ENCODE assay signal across 8 cellular contexts in the genomic region with DNA sequence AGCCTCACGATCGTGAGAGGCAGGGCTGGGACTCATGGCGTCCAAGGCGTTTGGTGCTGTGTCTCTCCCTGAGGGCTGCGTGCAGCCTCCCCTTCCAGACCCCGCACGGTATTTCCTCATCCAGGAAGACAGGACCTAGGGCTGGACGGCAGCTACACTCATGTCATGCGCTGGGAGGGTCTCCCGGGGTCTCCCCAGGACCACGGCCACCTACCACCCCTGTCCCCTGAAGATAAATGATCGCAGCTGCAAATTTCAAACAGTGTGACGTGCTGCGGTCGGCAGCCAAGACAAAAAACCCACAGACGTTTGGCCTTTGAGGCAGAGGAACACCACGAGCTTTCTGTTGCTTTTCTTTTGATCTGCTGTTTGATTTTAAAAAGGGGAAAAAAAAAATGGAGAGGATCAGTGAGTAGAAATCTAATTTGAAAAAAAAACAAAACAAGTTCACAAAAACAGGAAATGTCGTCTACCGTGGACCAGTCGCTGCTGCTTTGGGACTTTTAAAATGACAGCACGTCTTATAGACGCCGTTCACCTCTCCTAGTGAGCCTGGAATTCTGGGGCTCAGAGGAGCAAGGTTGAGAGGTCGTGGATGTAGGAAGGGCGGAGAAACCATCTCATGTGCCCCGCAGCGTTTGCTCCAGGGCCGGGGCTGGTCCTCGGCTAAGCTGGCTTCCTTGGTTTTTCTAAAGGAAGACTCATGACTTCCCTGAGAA.
A peak's percentile ranks its signal among the peaks of the same experiment; 100 is the strongest.
DNase-seq lines count a peak whose midpoint lies in the region; ATAC-seq, FAIRE-seq and TF ChIP-seq lines count a peak whose summit lies in the region.

No MANE protein-coding gene starts in this region.

- no peaks in the 10 kb centered on the region for H3K27me3 Mint-ChIP-seq in astrocyte (ENCODE audit: low read depth, unreplicated experiment)
- no peaks in the 10 kb centered on the region for H3K27me3 Mint-ChIP-seq in stimulated activated memory B cell treated with anti-CD40 and anti-IgM and Interleukin-4, amounts not matched to agents 10 μg/mL and 1 μg/mL and 100 μg/mL, for 72 hours

- H3K4me1 ChIP-seq in astrocyte (ENCODE audit: insufficient read depth, low read length) (peaks cover 16% of the 10 kb centered on the region), mononuclear cell (ENCODE audit: insufficient read depth, low read length) (peaks cover 42% of the 10 kb centered on the region)

- no peak overlapping the region for H3K4me3 Mint-ChIP-seq in astrocyte (ENCODE audit: unreplicated experiment)
- H3K4me3 Mint-ChIP-seq in stimulated activated memory B cell treated with anti-CD40 and anti-IgM and Interleukin-4, amounts not matched to agents 10 μg/mL and 1 μg/mL and 100 μg/mL, for 72 hours: peak overlapping the region; percentile 71

- H4K20me1 ChIP-seq in astrocyte (ENCODE audit: insufficient read depth, low read length): peaks cover 78% of the 10 kb centered on the region

- peak overlapping the region; percentile 83 for H3K4me2 ChIP-seq in astrocyte (ENCODE audit: low read length)

- H3K4me1 Mint-ChIP-seq in astrocyte (ENCODE audit: low read depth, unreplicated experiment): peaks cover 11% of the 10 kb centered on the region
- peaks cover 67% of the 10 kb centered on the region for H3K4me1 Mint-ChIP-seq in stimulated activated memory B cell treated with anti-CD40 and anti-IgM and Interleukin-4, amounts not matched to agents 10 μg/mL and 1 μg/mL and 100 μg/mL, for 72 hours

- H3K27ac Mint-ChIP-seq in astrocyte (ENCODE audit: unreplicated experiment): no peak overlapping the region
- peak overlapping the region; percentile 86 for H3K27ac Mint-ChIP-seq in stimulated activated memory B cell treated with anti-CD40 and anti-IgM and Interleukin-4, amounts not matched to agents 10 μg/mL and 1 μg/mL and 100 μg/mL, for 72 hours

- peaks cover 4% of the 10 kb centered on the region for H3K36me3 Mint-ChIP-seq in astrocyte (ENCODE audit: low read depth, unreplicated experiment)
- H3K36me3 Mint-ChIP-seq in stimulated activated memory B cell treated with anti-CD40 and anti-IgM and Interleukin-4, amounts not matched to agents 10 μg/mL and 1 μg/mL and 100 μg/mL, for 72 hours: peaks cover 18% of the 10 kb centered on the region

- in situ Hi-C loops in GM13976 (cut with MboI; ENCODE audit: low sequenced_read_pairs, unreplicated experiment): no loop called here

- ATAC-seq in stimulated activated memory B cell treated with anti-CD40 and anti-IgM and Interleukin-4, amounts not matched to agents 10 μg/mL and 1 μg/mL and 100 μg/mL, for 72 hours: peak; percentile 74

- TF ChIP-seq CTCF in GM13976 (IDR thresholded peaks at IDR 0.05; ENCODE audit: borderline replicate concordance, control extremely low read depth, extremely low read depth, insufficient read depth, missing control alignments) (no peak), astrocyte (IDR thresholded peaks at IDR 0.05; ENCODE audit: insufficient read depth, low read depth, low read length) (no peak)

- no peaks in the 10 kb centered on the region for H3K27me3 ChIP-seq in astrocyte (ENCODE audit: insufficient read depth, low read length)
- no peaks in the 10 kb centered on the region for H3K27me3 ChIP-seq in mononuclear cell (ENCODE audit: insufficient read depth, low read length)
- no peaks in the 10 kb centered on the region for H3K27me3 ChIP-seq in MG63

- no peak overlapping the region for H2AFZ ChIP-seq in astrocyte (ENCODE audit: low read depth, low read length)

- no peak for FAIRE-seq in astrocyte (lab: Jason Lieb, UNC)

- peak overlapping the region; percentile 42 for H3K9ac ChIP-seq in astrocyte (ENCODE audit: low read length)

- H3K79me2 ChIP-seq in astrocyte (ENCODE audit: insufficient read depth, low read length): no peaks in the 10 kb centered on the region

- H3K9me3 ChIP-seq in astrocyte (ENCODE audit: insufficient read depth, low read depth, low read length): no peaks in the 10 kb centered on the region
- H3K9me3 ChIP-seq in mononuclear cell (ENCODE audit: low read depth, low read length): no peaks in the 10 kb centered on the region
- no peaks in the 10 kb centered on the region for H3K9me3 ChIP-seq in MG63

- H3K4me3 ChIP-seq in astrocyte (ENCODE audit: insufficient read depth, low read depth, low read length) (peak overlapping the region; percentile 33), mononuclear cell (ENCODE audit: low read length) (peak overlapping the region; percentile 38), MG63 (no peak overlapping the region)

- H3K36me3 ChIP-seq in astrocyte (ENCODE audit: insufficient read depth, low read length): no peaks in the 10 kb centered on the region
- H3K36me3 ChIP-seq in MG63: no peaks in the 10 kb centered on the region

- DNase-seq in GM13976 (ENCODE audit: low spot score) (peak; percentile 74), T follicular helper cell (ENCODE audit: low read depth) (peak; percentile 64), astrocyte (ENCODE audit: low read depth) (peak; percentile 79), cortex of kidney (lab: John Stamatoyannopoulos, UW) (no peak), NCI-H146 (lab: John Stamatoyannopoulos, UW) (no peak), MG63 (no peak)

- H3K9me3 Mint-ChIP-seq in astrocyte (ENCODE audit: unreplicated experiment): no peaks in the 10 kb centered on the region
- no peaks in the 10 kb centered on the region for H3K9me3 Mint-ChIP-seq in stimulated activated memory B cell treated with anti-CD40 and anti-IgM and Interleukin-4, amounts not matched to agents 10 μg/mL and 1 μg/mL and 100 μg/mL, for 72 hours

- peak overlapping the region; percentile 30 for H3K27ac ChIP-seq in astrocyte (ENCODE audit: low read depth, low read length)

Comparison
In these comparisons a context has a peak if more than half of its experiments do, and no peak if none do; other contexts are left out.
1. DNase-seq: peak in GM13976 (single experiment), T follicular helper cell (single experiment) and astrocyte (single experiment); none in cortex of kidney (single experiment), NCI-H146 (single experiment) and MG63 (single experiment).